Comparison of ENCODE assay signal across 28 cellular contexts in genomic region chr10:14384096-14384730, GRCh38. TPM values are rescaled to one million over a fixed set of nuclear protein-coding genes. Genes with fewer than 3 reads are reported as not detected.
DNase-seq lines count a peak whose midpoint lies in the region; ATAC-seq, FAIRE-seq and TF ChIP-seq lines count a peak whose summit lies in the region.
"Had no signal": no experiment of that assay in that cellular context is flagged by ENCODE, and none has a peak within 500 bp of the region (broad histone marks: within the 10 kb centered on the region; RNA-seq: fewer than 3 reads in every experiment).

No MANE protein-coding gene starts in this region.

- H2AFZ ChIP-seq in fibroblast of lung (ENCODE audit: low read length) (no peak overlapping the region), osteoblast (ENCODE audit: low read length) (no peak overlapping the region)

- H3K27ac ChIP-seq in RWPE2 (ENCODE audit: poor library complexity, severe bottlenecking) (no peak overlapping the region), fibroblast of lung (ENCODE audit: insufficient read depth, low read length) (no peak overlapping the region), osteoblast (ENCODE audit: low read depth, low read length) (peak overlapping the region; percentile 15), testis (no peak overlapping the region)
- H3K27ac ChIP-seq: BLaER1, breast epithelium, Peyer's patch, skin epidermis, suprapubic skin had no signal

- no peak for DNase-seq in GM18507 (ENCODE audit: extremely low spot score, insufficient read length, low read depth)
- no peak for DNase-seq in RWPE2 (ENCODE audit: low spot score)
- peak; percentile 12 to 65 for DNase-seq in fibroblast of lung (ENCODE audit: low read depth in 2 of 2)
- no peak for DNase-seq in osteoblast (ENCODE audit: insufficient read length, low spot score, missing footprints)
- no peak for DNase-seq in GF-D8 (lab: John Stamatoyannopoulos, UW)
- no peak for DNase-seq in OCI-M1 (lab: John Stamatoyannopoulos, UW)
- no peak for DNase-seq in testis
- DNase-seq: activated T-cell treated with anti-CD3 and anti-CD28 coated beads, Interleukin-2, amount 50 U/mL, for 48 hours; DMS153; effector CD8-positive, alpha-beta T cell; natural killer cell; NCI-H1436 treated with DMSO at 0.1 percent for 48 hours; NCI-H2107; NCI-H345; occipital lobe; Peyer's patch; SIG-M5; stimulated activated naive CD4-positive, alpha-beta T cell; T1000 had no signal

- 88 to 96% methylated on average over 3 of the region's 3 CpGs for WGBS in testis, 2 donors

- H3K4me3 ChIP-seq in RWPE2 (ENCODE audit: severe bottlenecking) (no peak overlapping the region), fibroblast of lung (replicated peaks in 1 of 4; ENCODE audit: control extremely low read depth in 1 of 4, insufficient read depth in 1 of 4, low read depth in 3 of 4, low read length in 4 of 4) (no peak overlapping the region), osteoblast (ENCODE audit: insufficient read depth, low read length) (no peak overlapping the region), testis (no peak overlapping the region)
- H3K4me3 ChIP-seq: BLaER1, breast epithelium, Peyer's patch, skin epidermis, suprapubic skin had no signal

- H4K20me1 ChIP-seq in fibroblast of lung (ENCODE audit: control insufficient read depth, extremely low read depth, insufficient read depth, low read length) (no peaks in the 10 kb centered on the region), osteoblast (ENCODE audit: insufficient read depth, low read length) (no peaks in the 10 kb centered on the region)
- H4K20me1 ChIP-seq: BLaER1 had no signal

- no peaks in the 10 kb centered on the region for H3K27me3 ChIP-seq in RWPE2 (ENCODE audit: insufficient read depth, poor library complexity, severe bottlenecking)
- H3K27me3 ChIP-seq in fibroblast of lung (ENCODE audit: control insufficient read depth, insufficient read depth, low read length): no peaks in the 10 kb centered on the region
- no peaks in the 10 kb centered on the region for H3K27me3 ChIP-seq in osteoblast (ENCODE audit: insufficient read depth, low read length)
- no peaks in the 10 kb centered on the region for H3K27me3 ChIP-seq in testis
- H3K27me3 ChIP-seq: BLaER1, Peyer's patch had no signal

- FAIRE-seq in GM18507 (lab: Jason Lieb, UNC): peak; percentile 49
- FAIRE-seq: colon, frontal cortex had no signal

- H3K4me2 ChIP-seq in fibroblast of lung (ENCODE audit: extremely low read depth, insufficient read depth, low read length) (no peak overlapping the region), osteoblast (ENCODE audit: insufficient read depth, low read length) (no peak overlapping the region)
- H3K4me2 ChIP-seq: BLaER1 had no signal

- H3K9me3 ChIP-seq in RWPE2 (ENCODE audit: severe bottlenecking): no peaks in the 10 kb centered on the region
- no peaks in the 10 kb centered on the region for H3K9me3 ChIP-seq in fibroblast of lung (ENCODE audit: control insufficient read depth, insufficient read depth, low read depth, low read length)
- H3K9me3 ChIP-seq in osteoblast (ENCODE audit: low read depth, low read length): no peaks in the 10 kb centered on the region
- H3K9me3 ChIP-seq in testis: no peaks in the 10 kb centered on the region
- H3K9me3 ChIP-seq: BLaER1, breast epithelium, Peyer's patch, suprapubic skin had no signal

- no peaks in the 10 kb centered on the region for H3K79me2 ChIP-seq in fibroblast of lung (ENCODE audit: control insufficient read depth, insufficient read depth, low read length)
- H3K79me2 ChIP-seq in osteoblast (ENCODE audit: insufficient read depth, low read length): no peaks in the 10 kb centered on the region

- H3K4me1 ChIP-seq in RWPE2 (ENCODE audit: insufficient read depth, poor library complexity, severe bottlenecking): peaks cover 11% of the 10 kb centered on the region
- peaks cover 3% of the 10 kb centered on the region for H3K4me1 ChIP-seq in fibroblast of lung (ENCODE audit: control insufficient read depth, extremely low read depth, insufficient read depth, low read length)
- peaks cover 28% of the 10 kb centered on the region for H3K4me1 ChIP-seq in osteoblast (ENCODE audit: insufficient read depth, low read length)
- H3K4me1 ChIP-seq in testis: peaks cover under 1% of the 10 kb centered on the region
- H3K4me1 ChIP-seq: BLaER1, breast epithelium, Peyer's patch, suprapubic skin had no signal

- TF ChIP-seq POLR2A in testis (IDR thresholded peaks at IDR 0.05): no peak

- intact Hi-C loops in testis (cut with DNase I; ENCODE audit: low total_unique reads): no loop called here

- TF ChIP-seq CTCF in RWPE2 (IDR thresholded peaks at IDR 0.05; ENCODE audit: poor library complexity, severe bottlenecking) (no peak), fibroblast of lung (conservative IDR thresholded peaks at IDR 0.05 in 1 of 2, IDR thresholded peaks at IDR 0.05 in 1 of 2; ENCODE audit: low read depth in 1 of 2, low read length in 2 of 2) (no peak), osteoblast (IDR thresholded peaks at IDR 0.05; ENCODE audit: extremely low read depth, low read depth, low read length) (no peak), testis (IDR thresholded peaks at IDR 0.05) (no peak)

- ATAC-seq in RWPE2 (ENCODE audit: low read depth): peak; percentile 35; the same call in 1 of the 3 replicates
- ATAC-seq in GM19023 (IDR thresholded peaks at IDR 0.05; ENCODE audit: unreplicated experiment): no peak
- ATAC-seq: HCT116, natural killer cell, WTC11 had no signal

- no peak overlapping the region for H3K9ac ChIP-seq in fibroblast of lung (ENCODE audit: insufficient read depth, low read length)
- H3K9ac ChIP-seq: BLaER1 had no signal

- H3K36me3 ChIP-seq in RWPE2 (ENCODE audit: low read depth) (no peaks in the 10 kb centered on the region), fibroblast of lung (ENCODE audit: control insufficient read depth, insufficient read depth, low read length) (no peaks in the 10 kb centered on the region), osteoblast (ENCODE audit: insufficient read depth, low read length) (no peaks in the 10 kb centered on the region), testis (ENCODE audit: low read depth, missing control alignments) (no peaks in the 10 kb centered on the region)
- H3K36me3 ChIP-seq: BLaER1, breast epithelium, Peyer's patch, suprapubic skin had no signal

RNA-seq across cellular contexts. Expression of gene FRMD4A, which starts 53.5 kb away (rescaled TPM):
- 22.9 and 26.9 TPM in 2 replicates for total RNA-seq in fibroblast of lung
- polyA plus RNA-seq in fibroblast of lung: 58.3 and 63.6 TPM in 2 replicates
- polyA plus RNA-seq in fibroblast of lung (2012): 64.5 and 105 TPM in 2 replicates
- 269 and 278 TPM in 2 replicates for polyA minus RNA-seq in fibroblast of lung (ENCODE audit: low replicate concordance)
- 41.3 and 42.4 TPM in 2 replicates for total RNA-seq in osteoblast
- total RNA-seq in testis: 10 to 100 TPM; 15.0 to 18.7 TPM
- 20.8 TPM for polyA plus RNA-seq in testis (ENCODE audit: insufficient read depth, low read depth, low replicate concordance)

Comparison
In these comparisons a context has a peak if more than half of its experiments do, and no peak if none do; other contexts are left out.
1. DNase-seq: peak in fibroblast of lung (2 of 2); none in GM18507 (single experiment), RWPE2 (single experiment), osteoblast (single experiment), GF-D8 (single experiment), OCI-M1 (single experiment) and testis (single experiment).